8 cellular contexts compared by ENCODE assay signal in genomic region chr11:64803846-64804345, GRCh38. TPM values are rescaled to one million over a fixed set of nuclear protein-coding genes. Genes with fewer than 3 reads are reported as not detected.
DNase-seq lines count a peak whose midpoint lies in the region; ATAC-seq, FAIRE-seq and TF ChIP-seq lines count a peak whose summit lies in the region.

No MANE protein-coding gene starts in this region.

- H3K4me2 ChIP-seq in skeletal muscle satellite cell (ENCODE audit: low read length): peak overlapping the region; percentile 96

- H3K4me3 Mint-ChIP-seq in WTC11: peak overlapping the region; percentile 92

- H3K36me3 ChIP-seq in HAP-1 (replicated peaks): peaks cover 25% of the 10 kb centered on the region
- H3K36me3 ChIP-seq in skeletal muscle satellite cell (ENCODE audit: insufficient read depth, low read length): peaks cover 28% of the 10 kb centered on the region

- no peaks in the 10 kb centered on the region for H3K27me3 Mint-ChIP-seq in WTC11 (ENCODE audit: low read depth)

- POLR2A ChIA-PET in WTC11 (lab: Charles Lee): interaction anchor here (0.6 to 2.3 kb wide), 3 partner anchors 25 to 207 kb away, joined by 3 to 17 read pairs (median 3); partner anchors contain the start of gene SF1

- no peak for FAIRE-seq in D721Med (lab: Jason Lieb, UNC)

- in situ Hi-C loops in HAP-1 (cut with MboI; ENCODE audit: low sequenced_read_pairs): no loop called here

- no peaks in the 10 kb centered on the region for H3K9me3 Mint-ChIP-seq in WTC11

- H3K4me1 ChIP-seq in HAP-1: peaks cover 8% of the 10 kb centered on the region
- H3K4me1 ChIP-seq in skeletal muscle satellite cell (ENCODE audit: control insufficient read depth, insufficient read depth, low read length): peaks cover 8% of the 10 kb centered on the region

- peaks cover 15% of the 10 kb centered on the region; the same call in 1 of the 2 replicates for H3K36me3 Mint-ChIP-seq in WTC11

- H3K27me3 ChIP-seq in HAP-1 (ENCODE audit: low read depth): no peaks in the 10 kb centered on the region
- H3K27me3 ChIP-seq in skeletal muscle satellite cell (ENCODE audit: control insufficient read depth, insufficient read depth, low read length): no peaks in the 10 kb centered on the region

- TF ChIP-seq CTCF in WTC11 (IDR thresholded peaks at IDR 0.05): no peak
- no peak for TF ChIP-seq CTCF in D721Med (IDR thresholded peaks at IDR 0.05; ENCODE audit: insufficient read depth, missing control alignments)

- H3K4me3 ChIP-seq in HAP-1 (peak overlapping the region; percentile 34), skeletal muscle satellite cell (ENCODE audit: low read length) (peak overlapping the region; percentile 77)

- intact Hi-C loops in left ventricle myocardium superior (cut with micrococcal nuclease): no loop called here

- H3K9me3 ChIP-seq in HAP-1 (no peaks in the 10 kb centered on the region), skeletal muscle satellite cell (replicated peaks; ENCODE audit: low read length) (no peaks in the 10 kb centered on the region)

- ATAC-seq in WTC11: peak; percentile 74
- peak; percentile 7 for ATAC-seq in left ventricle myocardium superior

- peaks cover 11% of the 10 kb centered on the region for H3K4me1 Mint-ChIP-seq in WTC11

- CTCF ChIA-PET in WTC11 (lab: Charles Lee): interaction anchor here (0.7 to 3.7 kb wide), 27 partner anchors 9 to 401 kb away, joined by 3 to 33 read pairs (median 4); partner anchors contain the start of genes ARL2, CDC42BPG, GPHA2 and PPP2R5B

- DNase-seq in HAP-1 (ENCODE audit: low spot score in 2 of 2) (no peak), WTC11 (ENCODE audit: low spot score) (peak; percentile 47), left ventricle myocardium superior (no peak), hippocampal formation (lab: John Stamatoyannopoulos, UW) (no peak), DMS79 (lab: John Stamatoyannopoulos, UW) (no peak), D721Med (ENCODE audit: insufficient read length, low spot score) (no peak)
- no peak for DNase-seq in NK-92 treated with Interleukin-12 subunit alpha and Interleukin-12 subunit beta, amount 100 ng/mL, for 24 hours (lab: John Stamatoyannopoulos, UW)

- peak overlapping the region; percentile 86 for H3K9ac ChIP-seq in skeletal muscle satellite cell (ENCODE audit: low read depth, low read length)

- H3K27ac Mint-ChIP-seq in WTC11: peak overlapping the region; percentile 99

TF ChIP-seq in WTC11, 78 proteins besides CTCF, POLR2A, EP300 and RAD21:
- TF ChIP-seq ARID4B (CRISPR knock-in tag; IDR thresholded peaks at IDR 0.05; ENCODE audit: borderline replicate concordance) (no peak), HMGA2 (CRISPR knock-in tag; IDR thresholded peaks at IDR 0.05) (no peak), IRF1 (CRISPR knock-in tag; IDR thresholded peaks at IDR 0.05) (no peak), ATF6 (CRISPR knock-in tag; IDR thresholded peaks at IDR 0.05) (no peak), ZNF317 (CRISPR knock-in tag; IDR thresholded peaks at IDR 0.05; ENCODE audit: borderline replicate concordance, low read depth) (no peak), TEAD1 (CRISPR knock-in tag; IDR thresholded peaks at IDR 0.05) (no peak)

RNA-seq across cellular contexts. Expression of gene MAP4K2, which starts 0.9 kb away (rescaled TPM):
- total RNA-seq in WTC11 (2021): 24.5 to 31.6 TPM (median 28.3 TPM) in 3 replicates
- 8.6 TPM for total RNA-seq in left ventricle myocardium superior
- 8.5 and 9.9 TPM in 2 replicates for total RNA-seq in skeletal muscle satellite cell (2012; rRNA removed)

RNA-seq across cellular contexts. Expression of gene MEN1, which starts 6.5 kb away (rescaled TPM):
- 47.1 to 53.3 TPM (median 51.2 TPM) in 3 replicates for total RNA-seq in WTC11 (2021)
- 9.1 TPM for total RNA-seq in left ventricle myocardium superior
- 20.0 and 21.4 TPM in 2 replicates for total RNA-seq in skeletal muscle satellite cell (2012; rRNA removed)

RNA-seq across cellular contexts. Expression of gene SF1, which starts 25.6 kb away (rescaled TPM):
- total RNA-seq in WTC11 (2021) (285 to 314 TPM (median 300 TPM) in 3 replicates), left ventricle myocardium superior (191 TPM)
- total RNA-seq in skeletal muscle satellite cell (2012; rRNA removed): 87.8 and 96.1 TPM in 2 replicates

RNA-seq across cellular contexts. Expression of gene CDC42BPG, which starts 40.6 kb away (rescaled TPM):
- total RNA-seq in WTC11 (2021): 14.9 to 21.6 TPM (median 17.3 TPM) in 3 replicates
- 0.40 TPM for total RNA-seq in left ventricle myocardium superior
- 0.25 TPM in 1 of 2 replicates, not detected in the other for total RNA-seq in skeletal muscle satellite cell (2012; rRNA removed)

RNA-seq across cellular contexts. Expression of gene PYGM, which starts 44.1 kb away (rescaled TPM):
- 6.6 to 8.7 TPM (median 8.2 TPM) in 3 replicates for total RNA-seq in WTC11 (2021)
- total RNA-seq in left ventricle myocardium superior: 175 TPM
- total RNA-seq in skeletal muscle satellite cell (2012; rRNA removed): 0.76 and 0.87 TPM in 2 replicates
